ENCODE assay signal across 40 cellular contexts in genomic region chr1:227272428-227272827, GRCh38.
"Had no signal": no experiment of that assay in that cellular context is flagged by ENCODE, and none has a peak within 500 bp of the region (broad histone marks: within the 10 kb centered on the region; RNA-seq: fewer than 3 reads in every experiment).

No MANE protein-coding gene starts in this region.

- H3K36me3 Mint-ChIP-seq: activated naive CD4-positive, alpha-beta T cell treated with anti-CD3 and anti-CD28 coated beads, Interleukin-2, amount 10 ng/mL, durations not matched to agents 7 days and 5 days; activated naive CD4-positive, alpha-beta T cell treated with anti-CD3 and anti-CD28 coated beads, Interleukin-2, amount 50 U/mL, for 24 hours; activated naive CD4-positive, alpha-beta T cell treated with anti-CD3 and anti-CD28 coated beads, Interleukin-2, amount 50 U/mL, for 72 hours; activated naive CD8-positive, alpha-beta T cell; activated naive CD8-positive, alpha-beta T cell treated with anti-CD3 and anti-CD28 coated beads, Interleukin-2, amount 10 ng/mL, durations not matched to agents 7 days and 5 days had no signal

- H3K27me3 ChIP-seq: adrenal gland, ascending aorta, body of pancreas, brain microvascular endothelial cell, breast epithelium, cardiac muscle cell had no signal

- H3K9me3 Mint-ChIP-seq: activated T-helper 17 cell treated with anti-CD3 and anti-CD28 coated beads, Interleukin-2, amount 50 U/mL, for 72 hours; activated T-helper 2 cell treated with anti-CD3 and anti-CD28 coated beads, Interferon-gamma antibody, Interleukin-2, Interleukin-4, amounts not matched to agents 10 μg/mL and 5 μg/mL and 100 μg/mL, durations not matched to agents 14 hours and 24 hours and 36 hours; central memory CD8-positive, alpha-beta T cell had no signal

- H3K4me3 Mint-ChIP-seq: activated naive CD4-positive, alpha-beta T cell treated with anti-CD3 and anti-CD28 coated beads for 36 hours; activated naive CD4-positive, alpha-beta T cell treated with anti-CD3 and anti-CD28 coated beads, Interleukin-2, amount 10 ng/mL, durations not matched to agents 7 days and 5 days; activated naive CD4-positive, alpha-beta T cell treated with anti-CD3 and anti-CD28 coated beads, Interleukin-2, amount 50 U/mL, for 24 hours; activated naive CD8-positive, alpha-beta T cell; activated naive CD8-positive, alpha-beta T cell treated with anti-CD3 and anti-CD28 coated beads for 36 hours; activated naive CD8-positive, alpha-beta T cell treated with anti-CD3 and anti-CD28 coated beads, Interleukin-2, amount 10 ng/mL, durations not matched to agents 7 days and 5 days; activated naive CD8-positive, alpha-beta T cell treated with anti-CD3 and anti-CD28 coated beads, Interleukin-2, amount 50 U/mL, for 24 hours; activated T-cell treated with anti-CD3 and anti-CD28 coated beads, Interleukin-2, amount 50 U/mL, for 24 hours; activated T-cell treated with anti-CD3 and anti-CD28 coated beads, Interleukin-2, amount 50 U/mL, for 4 hours; activated T-cell treated with anti-CD3 and anti-CD28 coated beads, Interleukin-2, amount 50 U/mL, for 72 hours; activated T-helper 1 cell treated with anti-CD3 and anti-CD28 coated beads, Interleukin-12 subunit alpha, Interleukin-12 subunit beta, Interleukin-2, Interleukin-4 antibody, amounts not matched to agents 30 ng/mL and 10 ng/mL and 1 ng/mL, durations not matched to agents 14 hours and 24 hours and 36 hours; activated T-helper 17 cell treated with anti-CD3 and anti-CD28 coated beads, Interleukin-2, amount 50 U/mL, for 72 hours; brain; central memory CD8-positive, alpha-beta T cell had no signal

- ATAC-seq: activated naive CD4-positive, alpha-beta T cell treated with anti-CD3 and anti-CD28 coated beads, Interleukin-2, amount 50 U/mL, for 72 hours; activated naive CD8-positive, alpha-beta T cell treated with anti-CD3 and anti-CD28 coated beads, Interleukin-2, amount 50 U/mL, for 24 hours; activated T-cell treated with anti-CD3 and anti-CD28 coated beads, Interleukin-2, amount 50 U/mL, for 4 hours; activated T-cell treated with anti-CD3 and anti-CD28 coated beads, Interleukin-2, amount 50 U/mL, for 72 hours; activated T-helper 17 cell treated with anti-CD3 and anti-CD28 coated beads, Interleukin-2, amount 50 U/mL, for 72 hours; body of pancreas had no signal

- H3K4me3 ChIP-seq: adrenal gland, ascending aorta, body of pancreas, breast epithelium, cardiac muscle cell had no signal

- H3K4me1 ChIP-seq: breast epithelium had no signal

- H3K27ac Mint-ChIP-seq: activated naive CD4-positive, alpha-beta T cell treated with anti-CD3 and anti-CD28 coated beads for 36 hours; activated naive CD4-positive, alpha-beta T cell treated with anti-CD3 and anti-CD28 coated beads, Interleukin-2, amount 10 ng/mL, durations not matched to agents 7 days and 5 days; activated naive CD4-positive, alpha-beta T cell treated with anti-CD3 and anti-CD28 coated beads, Interleukin-2, amount 50 U/mL, for 24 hours; activated naive CD4-positive, alpha-beta T cell treated with anti-CD3 and anti-CD28 coated beads, Interleukin-2, amount 50 U/mL, for 72 hours; activated naive CD8-positive, alpha-beta T cell; activated naive CD8-positive, alpha-beta T cell treated with anti-CD3 and anti-CD28 coated beads for 36 hours; activated naive CD8-positive, alpha-beta T cell treated with anti-CD3 and anti-CD28 coated beads, Interleukin-2, amount 10 ng/mL, durations not matched to agents 7 days and 5 days; activated naive CD8-positive, alpha-beta T cell treated with anti-CD3 and anti-CD28 coated beads, Interleukin-2, amount 50 U/mL, for 24 hours; activated T-cell treated with anti-CD3 and anti-CD28 coated beads, Interleukin-2, amount 50 U/mL, for 24 hours; activated T-cell treated with anti-CD3 and anti-CD28 coated beads, Interleukin-2, amount 50 U/mL, for 72 hours; activated T-helper 1 cell treated with anti-CD3 and anti-CD28 coated beads, Interleukin-12 subunit alpha, Interleukin-12 subunit beta, Interleukin-2, Interleukin-4 antibody, amounts not matched to agents 30 ng/mL and 10 ng/mL and 1 ng/mL, durations not matched to agents 14 hours and 24 hours and 36 hours; activated T-helper 17 cell treated with anti-CD3 and anti-CD28 coated beads, Interleukin-2, amount 50 U/mL, for 72 hours; activated T-helper 2 cell treated with anti-CD3 and anti-CD28 coated beads, Interferon-gamma antibody, Interleukin-2, Interleukin-4, amounts not matched to agents 10 μg/mL and 5 μg/mL and 100 μg/mL, durations not matched to agents 14 hours and 24 hours and 36 hours; brain had no signal

- H3K27ac ChIP-seq: adrenal gland, ascending aorta, body of pancreas, brain microvascular endothelial cell, breast epithelium, cardiac muscle cell had no signal

- H3K27me3 Mint-ChIP-seq: activated naive CD4-positive, alpha-beta T cell treated with anti-CD3 and anti-CD28 coated beads, Interleukin-2, amount 10 ng/mL, durations not matched to agents 7 days and 5 days; brain had no signal

- DNase-seq: activated effector memory CD4-positive, alpha-beta T cell treated with anti-CD3 and anti-CD28 coated beads, Interleukin-2, amount 50 U/mL, for 16 hours; activated effector memory CD4-positive, alpha-beta T cell treated with Interleukin-2 at 50 U/mL for 16 hours; activated gamma-delta T cell; activated gamma-delta T cell treated with Interleukin-2 at 50 U/mL for 16 hours; activated naive CD4-positive, alpha-beta T cell; activated naive CD4-positive, alpha-beta T cell treated with anti-CD3 and anti-CD28 coated beads for 36 hours; activated naive CD4-positive, alpha-beta T cell treated with anti-CD3 and anti-CD28 coated beads, Interleukin-2, amount 10 ng/mL, durations not matched to agents 7 days and 5 days; activated naive CD4-positive, alpha-beta T cell treated with anti-CD3 and anti-CD28 coated beads, Interleukin-2, amount 50 U/mL, for 16 hours; activated naive CD4-positive, alpha-beta T cell treated with Interleukin-2 at 50 U/mL for 16 hours; activated naive CD8-positive, alpha-beta T cell treated with anti-CD3 and anti-CD28 coated beads for 36 hours; activated naive CD8-positive, alpha-beta T cell treated with anti-CD3 and anti-CD28 coated beads, Interleukin-2, amount 10 ng/mL, durations not matched to agents 7 days and 5 days; activated naive CD8-positive, alpha-beta T cell treated with anti-CD3 and anti-CD28 coated beads, Interleukin-2, amount 50 U/mL, for 24 hours; activated T-cell treated with anti-CD3 and anti-CD28 coated beads, Interleukin-2, amount 50 U/mL, for 1 hour; activated T-cell treated with anti-CD3 and anti-CD28 coated beads, Interleukin-2, amount 50 U/mL, for 24 hours; activated T-cell treated with anti-CD3 and anti-CD28 coated beads, Interleukin-2, amount 50 U/mL, for 4 hours; activated T-cell treated with anti-CD3 and anti-CD28 coated beads, Interleukin-2, amount 50 U/mL, for 48 hours; activated T-cell treated with anti-CD3 and anti-CD28 coated beads, Interleukin-2, amount 50 U/mL, for 72 hours; adrenal gland; amniotic stem cell; amygdala; anterior cingulate cortex; aorta; body of pancreas; brain microvascular endothelial cell; caudate nucleus; central memory CD4-positive, alpha-beta T cell; cerebellar nuclear complex had no signal

- FAIRE-seq: astrocyte, bronchial epithelial cell had no signal

- H3K36me3 ChIP-seq: adrenal gland, ascending aorta, brain microvascular endothelial cell, breast epithelium, cardiac muscle cell had no signal

- H3K9me3 ChIP-seq: adrenal gland, ascending aorta, body of pancreas had no signal

- H3K4me1 Mint-ChIP-seq: activated naive CD4-positive, alpha-beta T cell treated with anti-CD3 and anti-CD28 coated beads, Interleukin-2, amount 10 ng/mL, durations not matched to agents 7 days and 5 days; activated naive CD4-positive, alpha-beta T cell treated with anti-CD3 and anti-CD28 coated beads, Interleukin-2, amount 50 U/mL, for 24 hours; activated naive CD8-positive, alpha-beta T cell treated with anti-CD3 and anti-CD28 coated beads for 36 hours; activated naive CD8-positive, alpha-beta T cell treated with anti-CD3 and anti-CD28 coated beads, Interleukin-2, amount 10 ng/mL, durations not matched to agents 7 days and 5 days; activated naive CD8-positive, alpha-beta T cell treated with anti-CD3 and anti-CD28 coated beads, Interleukin-2, amount 50 U/mL, for 24 hours; activated T-helper 17 cell treated with anti-CD3 and anti-CD28 coated beads, Interleukin-2, amount 50 U/mL, for 72 hours; central memory CD8-positive, alpha-beta T cell had no signal
